Comparison of ENCODE assay signal across 14 cellular contexts in genomic region chr13:51697855-51698254, GRCh38.
"Had no signal": no experiment of that assay in that cellular context is flagged by ENCODE, and none has a peak within 500 bp of the region (broad histone marks: within the 10 kb centered on the region; RNA-seq: fewer than 3 reads in every experiment).

No MANE protein-coding gene starts in this region.

- H3K36me3 Mint-ChIP-seq: activated naive CD8-positive, alpha-beta T cell treated with anti-CD3 and anti-CD28 coated beads, Interleukin-2, amount 10 ng/mL, durations not matched to agents 7 days and 5 days; stimulated activated effector memory CD8-positive, alpha-beta T cell treated with anti-CD3 and anti-CD28 coated beads, Interleukin-12 subunit alpha, Interleukin-12 subunit beta, amount 100 ng/mL, for 72 hours had no signal

- ATAC-seq: activated T-cell treated with anti-CD3 and anti-CD28 coated beads, Interleukin-2, amount 50 U/mL, for 72 hours; stimulated activated effector memory CD8-positive, alpha-beta T cell treated with anti-CD3 and anti-CD28 coated beads, Interleukin-12 subunit alpha, Interleukin-12 subunit beta, amount 100 ng/mL, for 72 hours had no signal

- H3K36me3 ChIP-seq: left ventricle myocardium inferior, pancreas, tibial nerve had no signal

- H3K27me3 ChIP-seq: pancreas, SJSA1, tibial nerve had no signal

- H3K4me3 ChIP-seq: left ventricle myocardium inferior, pancreas, SJSA1, tibial nerve had no signal

- H3K27me3 Mint-ChIP-seq: activated CD4-positive, alpha-beta memory T cell treated with anti-CD3 and anti-CD28 coated beads, Interleukin-2, amount 10 ng/mL, durations not matched to agents 7 days and 5 days; activated naive CD8-positive, alpha-beta T cell treated with anti-CD3 and anti-CD28 coated beads, Interleukin-2, amount 10 ng/mL, durations not matched to agents 7 days and 5 days had no signal

- H3K9me3 Mint-ChIP-seq: activated CD4-positive, alpha-beta memory T cell treated with anti-CD3 and anti-CD28 coated beads, Interleukin-2, amount 10 ng/mL, durations not matched to agents 7 days and 5 days; activated naive CD8-positive, alpha-beta T cell treated with anti-CD3 and anti-CD28 coated beads, Interleukin-2, amount 10 ng/mL, durations not matched to agents 7 days and 5 days; activated T-cell treated with anti-CD3 and anti-CD28 coated beads, Interleukin-2, amount 50 U/mL, for 72 hours; stimulated activated effector memory CD8-positive, alpha-beta T cell treated with anti-CD3 and anti-CD28 coated beads, Interleukin-12 subunit alpha, Interleukin-12 subunit beta, amount 100 ng/mL, for 72 hours had no signal

- H3K4me1 Mint-ChIP-seq: activated CD4-positive, alpha-beta memory T cell treated with anti-CD3 and anti-CD28 coated beads, Interleukin-2, amount 10 ng/mL, durations not matched to agents 7 days and 5 days; activated naive CD8-positive, alpha-beta T cell treated with anti-CD3 and anti-CD28 coated beads, Interleukin-2, amount 10 ng/mL, durations not matched to agents 7 days and 5 days; immature natural killer cell; stimulated activated effector memory CD8-positive, alpha-beta T cell treated with anti-CD3 and anti-CD28 coated beads, Interleukin-12 subunit alpha, Interleukin-12 subunit beta, amount 100 ng/mL, for 72 hours had no signal

- H3K9me3 ChIP-seq: pancreas, SJSA1 had no signal

- H3K4me3 Mint-ChIP-seq: activated CD4-positive, alpha-beta memory T cell treated with anti-CD3 and anti-CD28 coated beads, Interleukin-2, amount 10 ng/mL, durations not matched to agents 7 days and 5 days; activated naive CD8-positive, alpha-beta T cell treated with anti-CD3 and anti-CD28 coated beads, Interleukin-2, amount 10 ng/mL, durations not matched to agents 7 days and 5 days; activated T-cell treated with anti-CD3 and anti-CD28 coated beads, Interleukin-2, amount 50 U/mL, for 72 hours; immature natural killer cell; stimulated activated effector memory CD8-positive, alpha-beta T cell treated with anti-CD3 and anti-CD28 coated beads, Interleukin-12 subunit alpha, Interleukin-12 subunit beta, amount 100 ng/mL, for 72 hours had no signal

- H3K4me1 ChIP-seq: tibial nerve had no signal

- DNase-seq: activated CD4-positive, alpha-beta memory T cell treated with anti-CD3 and anti-CD28 coated beads, Interleukin-2, amount 10 ng/mL, durations not matched to agents 7 days and 5 days; activated CD4-positive, alpha-beta T cell treated with anti-CD3 and anti-CD28 coated beads for 1 hour; activated naive CD8-positive, alpha-beta T cell treated with anti-CD3 and anti-CD28 coated beads, Interleukin-2, amount 10 ng/mL, durations not matched to agents 7 days and 5 days; activated T-cell treated with anti-CD3 and anti-CD28 coated beads, Interleukin-2, amount 50 U/mL, for 72 hours; central memory CD4-positive, alpha-beta T cell; effector memory CD4-positive, alpha-beta T cell; glutamatergic neuron; immature natural killer cell; left ventricle myocardium inferior; pancreas; T-helper 9 cell had no signal

- H3K27ac ChIP-seq: left ventricle myocardium inferior, pancreas, tibial nerve had no signal

- H3K27ac Mint-ChIP-seq: activated CD4-positive, alpha-beta memory T cell treated with anti-CD3 and anti-CD28 coated beads, Interleukin-2, amount 10 ng/mL, durations not matched to agents 7 days and 5 days; activated naive CD8-positive, alpha-beta T cell treated with anti-CD3 and anti-CD28 coated beads, Interleukin-2, amount 10 ng/mL, durations not matched to agents 7 days and 5 days; activated T-cell treated with anti-CD3 and anti-CD28 coated beads, Interleukin-2, amount 50 U/mL, for 72 hours; immature natural killer cell; stimulated activated effector memory CD8-positive, alpha-beta T cell treated with anti-CD3 and anti-CD28 coated beads, Interleukin-12 subunit alpha, Interleukin-12 subunit beta, amount 100 ng/mL, for 72 hours had no signal
